ENCODE assay signal across 24 cellular contexts in the genomic region with DNA sequence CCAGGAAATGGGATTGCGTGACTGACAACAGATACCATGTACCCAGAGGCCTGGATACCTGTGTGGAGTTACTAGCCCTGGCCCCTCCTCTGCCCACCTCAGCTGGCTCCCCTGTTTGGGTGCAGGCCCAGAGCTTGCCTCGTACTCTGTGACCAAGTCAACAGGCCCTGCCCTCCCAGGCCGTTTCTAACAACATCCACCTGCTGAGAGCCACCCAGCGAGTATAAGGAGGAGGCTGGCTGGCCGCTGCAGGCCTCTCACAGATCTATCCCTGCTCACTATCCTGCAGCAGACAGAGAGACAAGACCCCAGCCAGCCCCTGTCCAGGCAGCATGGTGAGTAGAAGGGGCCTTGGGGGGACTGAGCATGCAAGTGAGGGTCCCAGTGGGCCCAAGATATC. TPM values are rescaled to one million over a fixed set of nuclear protein-coding genes. Genes with fewer than 3 reads are reported as not detected.
DNase-seq lines count a peak whose midpoint lies in the region; ATAC-seq, FAIRE-seq and TF ChIP-seq lines count a peak whose summit lies in the region.
"Had no signal": no experiment of that assay in that cellular context is flagged by ENCODE, and none has a peak within 500 bp of the region (broad histone marks: within the 10 kb centered on the region; RNA-seq: fewer than 3 reads in every experiment).

No MANE protein-coding gene starts in this region.

- no peak overlapping the region for H3K9ac ChIP-seq in kidney (ENCODE audit: low read length in 2 of 2)
- H3K9ac ChIP-seq: GM23248 had no signal

- ATAC-seq in omental fat pad (ENCODE audit: low FRiP score), result peak; percentile 23
- ATAC-seq in HG03521 (IDR thresholded peaks at IDR 0.05; ENCODE audit: unreplicated experiment), result no peak
- ATAC-seq in GM18511 (IDR thresholded peaks at IDR 0.05; ENCODE audit: unreplicated experiment), result no peak

- no peak overlapping the region for H3K4me3 Mint-ChIP-seq in type B pancreatic cell
- H3K4me3 Mint-ChIP-seq: CD4-positive, alpha-beta T cell had no signal

- no peak for FAIRE-seq in kidney (lab: Jason Lieb, UNC)
- FAIRE-seq: A549, D721Med, G401.6, GM12891, GM18507, GM19239, H54 had no signal

- H3K27ac Mint-ChIP-seq in type B pancreatic cell, result peak overlapping the region; percentile 29
- H3K27ac Mint-ChIP-seq: CD4-positive, alpha-beta T cell had no signal

- no peaks in the 10 kb centered on the region for H3K36me3 ChIP-seq in kidney (ENCODE audit: control insufficient read depth in 1 of 2, insufficient read depth in 2 of 2, low read length in 2 of 2)

- no peak overlapping the region for H3K4me3 ChIP-seq in kidney (ENCODE audit: low read length in 2 of 2)
- H3K4me3 ChIP-seq: A549, GM23248 had no signal

- H3K27me3 Mint-ChIP-seq in type B pancreatic cell, result peaks cover 45% of the 10 kb centered on the region
- H3K27me3 Mint-ChIP-seq: CD4-positive, alpha-beta T cell had no signal

- peak; percentile 21 for DNase-seq in NCI-H2196 (lab: John Stamatoyannopoulos, UW; ENCODE audit: unreplicated experiment)
- DNase-seq in NCI-H2196 treated with DMSO at 0.1 percent for 48 hours (lab: John Stamatoyannopoulos, UW; ENCODE audit: unreplicated experiment), result no peak
- peak; percentile 46 for DNase-seq in kidney
- DNase-seq in omental fat pad (ENCODE audit: low spot score), result no peak
- no peak for DNase-seq in type B pancreatic cell (ENCODE audit: extremely low spot score, unreplicated experiment)
- no peak for DNase-seq in activated gamma-delta T cell (lab: John Stamatoyannopoulos, UW)
- DNase-seq: AML-193; Caco-2; CD4-positive, alpha-beta T cell; GM23248; HCEC 1CT had no signal

- H3K36me3 Mint-ChIP-seq in type B pancreatic cell, result no peaks in the 10 kb centered on the region

- TF ChIP-seq CTCF in kidney (IDR thresholded peaks at IDR 0.05; ENCODE audit: borderline replicate concordance, extremely low read depth, insufficient read depth) (no peak), omental fat pad (IDR thresholded peaks at IDR 0.05) (no peak), type B pancreatic cell (conservative IDR thresholded peaks at IDR 0.05) (no peak)

- H3K9me3 ChIP-seq in kidney (ENCODE audit: control insufficient read depth in 1 of 2, low read length in 2 of 2), result no peaks in the 10 kb centered on the region
- H3K9me3 ChIP-seq: A549, Caco-2 had no signal

- no peak overlapping the region for H3K27ac ChIP-seq in kidney (ENCODE audit: low read depth in 2 of 2, low read length in 2 of 2)
- H3K27ac ChIP-seq: 22Rv1, C4-2B, GM23248, HL-60 had no signal

- intact Hi-C loops in kidney (cut with DNase I), result no loop called here

- no peaks in the 10 kb centered on the region for H3K9me3 Mint-ChIP-seq in type B pancreatic cell
- H3K9me3 Mint-ChIP-seq: CD4-positive, alpha-beta T cell had no signal

- peaks cover 2 to 5% of the 10 kb centered on the region in 2 donors for H3K4me1 ChIP-seq in kidney (ENCODE audit: control insufficient read depth in 1 of 2, insufficient read depth in 1 of 2, low read depth in 1 of 2, low read length in 2 of 2)

- H3K4me1 Mint-ChIP-seq in type B pancreatic cell (ENCODE audit: unreplicated experiment), result peaks cover 5% of the 10 kb centered on the region

RNA-seq across cellular contexts. Expression of gene TUBA4A, which starts 12.5 kb away (rescaled TPM):
- total RNA-seq in kidney, result 49.4 TPM
- polyA plus RNA-seq in kidney (ENCODE audit: insufficient read depth, low read depth, low replicate concordance), result 156 TPM
- total RNA-seq in omental fat pad, result 10 to 100 TPM; 26.9 to 74.0 (median 50.3) TPM
- 25.4 and 81.1 TPM in 2 replicates for total RNA-seq in type B pancreatic cell (ENCODE audit: low replicate concordance)

RNA-seq across cellular contexts. Expression of gene DNAJB2, which starts 12.9 kb away (rescaled TPM):
- total RNA-seq in kidney (94.3 TPM), omental fat pad (10 to 100 TPM; 27.5 to 56.6 (median 46.8) TPM), type B pancreatic cell (ENCODE audit: low replicate concordance) (68.5 and 109 TPM in 2 replicates)
- 128 TPM for polyA plus RNA-seq in kidney (ENCODE audit: insufficient read depth, low read depth, low replicate concordance)

RNA-seq across cellular contexts. Expression of gene TUBA4B, which starts 13.2 kb away (rescaled TPM):
- total RNA-seq in kidney (0.98 TPM), omental fat pad (not detected), type B pancreatic cell (ENCODE audit: low replicate concordance) (not detected in 2 replicates)
- polyA plus RNA-seq in kidney (ENCODE audit: insufficient read depth, low read depth, low replicate concordance), result 15.4 TPM
- total RNA-seq: Caco-2; CD4-positive, alpha-beta T cell; GM23248 had no signal
- polyA plus RNA-seq: BJ, GM23248 had no signal

RNA-seq across cellular contexts. Expression of gene STK16, which starts 21.0 kb away (rescaled TPM):
- 29.9 TPM for total RNA-seq in kidney
- 53.8 TPM for polyA plus RNA-seq in kidney (ENCODE audit: insufficient read depth, low read depth, low replicate concordance)
- total RNA-seq in omental fat pad, result 10 to 100 TPM in 3 of 4 donors, 1 to 10 TPM in 1; 9.8 to 18.9 (median 12.5) TPM
- total RNA-seq in type B pancreatic cell (ENCODE audit: low replicate concordance), result 34.2 and 37.5 TPM in 2 replicates

RNA-seq across cellular contexts. Expression of gene GLB1L, which starts 21.0 kb away (rescaled TPM):
- total RNA-seq in kidney, result 20.6 TPM
- polyA plus RNA-seq in kidney (ENCODE audit: insufficient read depth, low read depth, low replicate concordance), result 19.7 TPM
- total RNA-seq in omental fat pad, result 10 to 100 TPM in 3 of 4 donors, 1 to 10 TPM in 1; 9.0 to 21.9 (median 12.3) TPM
- total RNA-seq in type B pancreatic cell (ENCODE audit: low replicate concordance), result 4.4 and 16.1 TPM in 2 replicates

Comparison
In these comparisons a context has a peak if more than half of its experiments do, and no peak if none do; other contexts are left out.
1. DNase-seq: peak in NCI-H2196 (single experiment) and kidney (single experiment); none in NCI-H2196 treated with DMSO at 0.1 percent for 48 hours (single experiment), omental fat pad (single experiment), type B pancreatic cell (single experiment) and activated gamma-delta T cell (single experiment).